ENCODE assay signal across 8 cellular contexts in the genomic region with DNA sequence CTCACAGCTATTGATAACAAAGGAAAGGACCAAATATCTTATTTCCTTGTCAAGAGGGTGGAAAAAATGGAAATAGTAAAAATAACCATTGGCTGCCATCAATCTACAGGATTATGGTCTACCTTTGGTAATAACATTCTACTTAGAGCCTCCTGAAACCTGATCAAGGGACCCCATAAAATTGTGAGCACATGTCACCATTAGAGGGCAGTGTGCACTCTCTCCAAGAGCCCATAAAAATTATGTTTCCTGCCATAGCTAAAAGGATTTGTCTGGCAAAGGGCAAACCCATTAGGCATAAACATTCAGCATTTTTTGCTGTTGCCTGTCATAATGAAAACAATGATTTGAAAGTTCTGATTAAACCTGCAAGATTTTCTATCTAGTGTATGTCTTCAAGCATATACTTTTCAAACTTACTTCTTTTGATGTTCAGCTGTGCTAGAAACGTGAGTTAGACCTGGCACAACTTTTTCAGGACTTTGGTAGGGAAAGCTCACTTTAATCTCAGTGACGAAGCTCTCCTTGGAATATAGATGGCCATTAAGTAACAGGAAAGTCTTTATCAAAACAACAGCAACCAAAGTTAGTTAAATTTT.
A peak's percentile ranks its signal among the peaks of the same experiment; 100 is the strongest.
DNase-seq lines count a peak whose midpoint lies in the region; ATAC-seq, FAIRE-seq and TF ChIP-seq lines count a peak whose summit lies in the region.

No MANE protein-coding gene starts in this region.

- POLR2A ChIA-PET in SK-N-SH (lab: Yijun Ruan, JAX) (interaction anchor here (0.8 to 1.4 kb wide), 2 partner anchors 489 to 1235 kb away, joined by 3 read pairs; no protein-coding TSS in a partner anchor), K562 (lab: Yijun Ruan, JAX) (interaction anchor here (0.5 to 1.0 kb wide), 2 partner anchors 16 to 24 kb away, joined by 3 to 4 read pairs; no protein-coding TSS in a partner anchor)

- H4K20me1 ChIP-seq in SK-N-SH (ENCODE audit: insufficient read depth) = no peaks in the 10 kb centered on the region
- H4K20me1 ChIP-seq in K562 (replicated peaks; ENCODE audit: control insufficient read depth, insufficient read depth, low read length) = no peaks in the 10 kb centered on the region

- H3K79me2 ChIP-seq in SK-N-SH (ENCODE audit: insufficient read depth) (no peaks in the 10 kb centered on the region), K562 (ENCODE audit: control insufficient read depth, insufficient read depth, low read length) (no peaks in the 10 kb centered on the region)

- ATAC-seq in K562 (peak; percentile 74), HG02678 (IDR thresholded peaks at IDR 0.05; ENCODE audit: unreplicated experiment) (no peak)

- TF ChIP-seq CTCF in GM12873 (IDR thresholded peaks at IDR 0.05; ENCODE audit: insufficient read depth, low read depth, low read length, missing control alignments) (peak; percentile 74), SK-N-SH (IDR thresholded peaks at IDR 0.05) (peak; percentile 86), K562 (IDR thresholded peaks at IDR 0.05 in 2 of 3, conservative IDR thresholded peaks at IDR 0.05 in 1 of 3; ENCODE audit: insufficient read depth in 2 of 3, low read depth in 1 of 3, low read length in 3 of 3) (peak; percentile 63 to 69 (median 69))

- no peaks in the 10 kb centered on the region for H3F3A ChIP-seq in SK-N-SH (replicated peaks; ENCODE audit: insufficient read depth)

- in situ Hi-C loops in K562 (cut with MboI) = no loop called here

- TF ChIP-seq RAD21 in SK-N-SH (IDR thresholded peaks at IDR 0.05; ENCODE audit: low read length) = peak; percentile 89
- TF ChIP-seq RAD21 in K562 (CRISPR knock-in tag; conservative IDR thresholded peaks at IDR 0.05 in 1 of 2, IDR thresholded peaks at IDR 0.05 in 1 of 2) = peak; percentile 68 to 69

- WGBS in SK-N-SH (ENCODE audit: low lambda C conversion rate) = 34% methylated on average over 2 of the region's 2 CpGs
- 18% methylated on average over 2 of the region's 2 CpGs for WGBS in K562 (ENCODE audit: insufficient coverage, low coverage, missing lambda C conversion rate)

- H3K27me3 ChIP-seq in SK-N-SH (ENCODE audit: insufficient read depth) = no peaks in the 10 kb centered on the region
- no peaks in the 10 kb centered on the region for H3K27me3 ChIP-seq in K562 (ENCODE audit: control insufficient read depth in 2 of 2, insufficient read depth in 2 of 2, low read length in 2 of 2)

- H3K4me1 ChIP-seq in SK-N-SH (ENCODE audit: control insufficient read depth in 1 of 2, insufficient read depth in 2 of 2, low read depth in 1 of 2, low read length in 1 of 2) (peaks cover 0 to 4% of the 10 kb centered on the region in 2 experiments; a peak in 2 of 4 replicates), K562 (replicated peaks in 1 of 2; ENCODE audit: control insufficient read depth in 2 of 2, insufficient read depth in 2 of 2, low read length in 2 of 2) (no peaks in the 10 kb centered on the region)

- DNase-seq in A172 (ENCODE audit: low spot score) (peak; percentile 71), NCI-H1092 treated with DMSO at 0.1 percent for 48 hours (lab: John Stamatoyannopoulos, UW) (peak; percentile 61), SK-N-SH (peak; percentile 70), K562 (ENCODE audit: extremely low read depth in 1 of 4, low spot score in 3 of 4) (peak; percentile 35 to 61 (median 51)), iPS-NIHi7 (ENCODE audit: extremely low spot score) (peak; percentile 56)
- DNase-seq in stimulated activated CD4-positive, alpha-beta T cell treated with anti-CD3 and anti-CD28 coated beads, Interleukin-1b, Interleukin-23, amount 100 ng/mL, for 48 hours = peak; percentile 37

- CTCF ChIA-PET in SK-N-SH (lab: Yijun Ruan, JAX) (interaction anchor here (0.5 to 6.3 kb wide), 92 partner anchors 11 to 1770 kb away, joined by 3 to 109 read pairs (median 4); no protein-coding TSS in a partner anchor), K562 (lab: Yijun Ruan, JAX; ENCODE audit: low intra/inter-chr PET ratio) (interaction anchor here (0.5 to 0.9 kb wide), 3 partner anchors 12 to 1236 kb away, joined by 3 to 4 read pairs (median 3); no protein-coding TSS in a partner anchor)

- no peaks in the 10 kb centered on the region for H3K9me1 ChIP-seq in K562 (ENCODE audit: control insufficient read depth, insufficient read depth, low read length)

- FAIRE-seq in K562 (lab: Jason Lieb, UNC) = peak; percentile 52

- no peak overlapping the region for H3K27ac ChIP-seq in SK-N-SH (ENCODE audit: low read depth in 2 of 2, low read length in 1 of 2)
- no peak overlapping the region for H3K27ac ChIP-seq in K562 (ENCODE audit: extremely low read depth, low read depth, low read length)

- H2AFZ ChIP-seq in SK-N-SH (ENCODE audit: low read depth) (no peak overlapping the region), K562 (ENCODE audit: low read depth, low read length) (no peak overlapping the region)

- H3K4me3 ChIP-seq in SK-N-SH (ENCODE audit: low read depth in 2 of 2, low read length in 1 of 2) (peak overlapping the region in 1 of 2 experiments; percentile 14; a peak in 1 of 4 replicates), K562 (no peak overlapping the region)

- intact Hi-C loops in K562 (cut with micrococcal nuclease) = loop anchor here (2.0 to 10.0 kb wide), 2 partner anchors 67 to 1233 kb away; no protein-coding TSS in a partner anchor

- H3K9me3 ChIP-seq in SK-N-SH (no peaks in the 10 kb centered on the region), K562 (replicated peaks; ENCODE audit: control insufficient read depth, insufficient read depth, low read depth, low read length) (no peaks in the 10 kb centered on the region)

- TF ChIP-seq EP300 in SK-N-SH (IDR thresholded peaks at IDR 0.05; ENCODE audit: borderline replicate concordance in 1 of 2, low read depth in 1 of 2, low read length in 1 of 2) = no peak
- no peak for TF ChIP-seq EP300 in K562 (IDR thresholded peaks at IDR 0.05; ENCODE audit: low read length)

- BruUV-seq in K562 (replicated peaks; lab: Mats Ljungman, UMichigan) = no TSS peak

- H3K9ac ChIP-seq in SK-N-SH = no peak overlapping the region
- H3K9ac ChIP-seq in K562 (ENCODE audit: insufficient read depth in 1 of 2, low read depth in 2 of 2, low read length in 2 of 2) = no peak overlapping the region

- H3K36me3 ChIP-seq in SK-N-SH (replicated peaks in 1 of 2; ENCODE audit: control insufficient read depth in 1 of 2, insufficient read depth in 2 of 2, low read length in 1 of 2) (no peaks in the 10 kb centered on the region), K562 (ENCODE audit: control insufficient read depth, insufficient read depth, low read length) (no peaks in the 10 kb centered on the region)

- TF ChIP-seq POLR2A in K562 (conservative IDR thresholded peaks at IDR 0.05) = no peak

- no peaks in the 10 kb centered on the region for H3K9me2 ChIP-seq in SK-N-SH

- H3K4me2 ChIP-seq in SK-N-SH = no peak overlapping the region
- no peak overlapping the region for H3K4me2 ChIP-seq in K562 (ENCODE audit: insufficient read depth, low read length)

TF ChIP-seq in SK-N-SH, 30 proteins besides CTCF, POLR2A, EP300 and RAD21:
- peak; percentile 64 for TF ChIP-seq SMC3 (IDR thresholded peaks at IDR 0.05; ENCODE audit: low read depth, low read length)
- TF ChIP-seq, protein P1, sequence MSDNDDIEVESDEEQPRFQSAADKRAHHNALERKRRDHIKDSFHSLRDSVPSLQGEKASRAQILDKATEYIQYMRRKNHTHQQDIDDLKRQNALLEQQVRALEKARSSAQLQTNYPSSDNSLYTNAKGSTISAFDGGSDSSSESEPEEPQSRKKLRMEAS (IDR thresholded peaks at IDR 0.05; ENCODE audit: low read depth) = no peak

TF ChIP-seq in K562, 482 proteins besides CTCF, POLR2A, EP300 and RAD21 (continues in another document):
- TF ChIP-seq ZNF431 (CRISPR knock-in tag; IDR thresholded peaks at IDR 0.05) = no peak
- TF ChIP-seq, protein P2, sequence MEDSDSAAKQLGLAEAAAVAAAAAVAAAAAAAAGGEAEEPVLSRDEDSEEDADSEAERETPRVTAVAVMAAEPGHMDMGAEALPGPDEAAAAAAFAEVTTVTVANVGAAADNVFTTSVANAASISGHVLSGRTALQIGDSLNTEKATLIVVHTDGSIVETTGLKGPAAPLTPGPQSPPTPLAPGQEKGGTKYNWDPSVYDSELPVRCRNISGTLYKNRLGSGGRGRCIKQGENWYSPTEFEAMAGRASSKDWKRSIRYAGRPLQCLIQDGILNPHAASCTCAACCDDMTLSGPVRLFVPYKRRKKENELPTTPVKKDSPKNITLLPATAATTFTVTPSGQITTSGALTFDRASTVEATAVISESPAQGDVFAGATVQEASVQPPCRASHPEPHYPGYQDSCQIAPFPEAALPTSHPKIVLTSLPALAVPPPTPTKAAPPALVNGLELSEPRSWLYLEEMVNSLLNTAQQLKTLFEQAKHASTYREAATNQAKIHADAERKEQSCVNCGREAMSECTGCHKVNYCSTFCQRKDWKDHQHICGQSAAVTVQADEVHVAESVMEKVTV (CRISPR knock-in tag; IDR thresholded peaks at IDR 0.05) = 0 out of 2 replicates have a peak, but pooled peaks have one; percentile 34
- no peak for TF ChIP-seq MEF2A (IDR thresholded peaks at IDR 0.05; ENCODE audit: control insufficient read depth, low read depth, low read length)
- no peak for TF ChIP-seq ZNF274 (IDR thresholded peaks at IDR 0.05; ENCODE audit: borderline replicate concordance, low read depth, low read length)
- no peak for TF ChIP-seq MED1 (CRISPR knock-in tag; IDR thresholded peaks at IDR 0.05; ENCODE audit: borderline replicate concordance)
- no peak for TF ChIP-seq SIRT6 (IDR thresholded peaks at IDR 0.05; ENCODE audit: low read depth, low read length)
- 0 out of 2 replicates have a peak, but pooled peaks have one; percentile 35 for TF ChIP-seq SMC3 (conservative IDR thresholded peaks at IDR 0.05; ENCODE audit: insufficient read depth, low read depth, low read length)
- TF ChIP-seq, protein P3, sequence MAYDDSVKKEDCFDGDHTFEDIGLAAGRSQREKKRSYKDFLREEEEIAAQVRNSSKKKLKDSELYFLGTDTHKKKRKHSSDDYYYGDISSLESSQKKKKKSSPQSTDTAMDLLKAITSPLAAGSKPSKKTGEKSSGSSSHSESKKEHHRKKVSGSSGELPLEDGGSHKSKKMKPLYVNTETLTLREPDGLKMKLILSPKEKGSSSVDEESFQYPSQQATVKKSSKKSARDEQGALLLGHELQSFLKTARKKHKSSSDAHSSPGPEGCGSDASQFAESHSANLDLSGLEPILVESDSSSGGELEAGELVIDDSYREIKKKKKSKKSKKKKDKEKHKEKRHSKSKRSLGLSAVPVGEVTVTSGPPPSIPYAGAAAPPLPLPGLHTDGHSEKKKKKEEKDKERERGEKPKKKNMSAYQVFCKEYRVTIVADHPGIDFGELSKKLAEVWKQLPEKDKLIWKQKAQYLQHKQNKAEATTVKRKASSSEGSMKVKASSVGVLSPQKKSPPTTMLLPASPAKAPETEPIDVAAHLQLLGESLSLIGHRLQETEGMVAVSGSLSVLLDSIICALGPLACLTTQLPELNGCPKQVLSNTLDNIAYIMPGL (CRISPR knock-in tag; IDR thresholded peaks at IDR 0.05) = no peak
- no peak for TF ChIP-seq HCFC1 (IDR thresholded peaks at IDR 0.05; ENCODE audit: low read depth, low read length)
- no peak for TF ChIP-seq HMGN3 (IDR thresholded peaks at IDR 0.05; ENCODE audit: borderline replicate concordance, extremely low read depth, insufficient read length, low read depth, low read length)
- no peak for TF ChIP-seq IRF2 (CRISPR knock-in tag; IDR thresholded peaks at IDR 0.05)
